8 cellular contexts compared by ENCODE assay signal in genomic region chr3:139389552-139390368, GRCh38. TPM values are rescaled to one million over a fixed set of nuclear protein-coding genes. Genes with fewer than 3 reads are reported as not detected.
DNase-seq lines count a peak whose midpoint lies in the region; ATAC-seq and TF ChIP-seq lines count a peak whose summit lies in the region.

COPB2 (minus strand) TSS chr3:139389647; CDS start chr3:139389550, 97 bp downstream.

- peak within 1 kb of the TSS; percentile 84 to 89 for H3K27ac ChIP-seq in ovary
- H3K27ac ChIP-seq in thyroid gland: peak within 1 kb of the TSS; percentile 86 to 95 (median 87)

- peak within 1 kb of the TSS; percentile 96 for H3K4me3 Mint-ChIP-seq in activated naive CD8-positive, alpha-beta T cell treated with anti-CD3 and anti-CD28 coated beads, Interleukin-2, amount 50 U/mL, for 24 hours

- TF ChIP-seq POLR2A in ovary (IDR thresholded peaks at IDR 0.05) (peak; percentile 69), thyroid gland (IDR thresholded peaks at IDR 0.05) (peak; percentile 41 to 84)

- H3K27ac Mint-ChIP-seq in activated naive CD8-positive, alpha-beta T cell treated with anti-CD3 and anti-CD28 coated beads, Interleukin-2, amount 50 U/mL, for 24 hours: peak within 1 kb of the TSS; percentile 99

- H3K4me1 Mint-ChIP-seq in activated naive CD8-positive, alpha-beta T cell treated with anti-CD3 and anti-CD28 coated beads, Interleukin-2, amount 50 U/mL, for 24 hours: peaks cover 47% of the 10 kb centered on the region

- ATAC-seq in HG02763 (IDR thresholded peaks at IDR 0.05; ENCODE audit: unreplicated experiment) (peak; percentile 98), Right ventricle myocardium inferior (peak; percentile 99)
- peak; percentile 97 for ATAC-seq in activated naive CD8-positive, alpha-beta T cell treated with anti-CD3 and anti-CD28 coated beads, Interleukin-2, amount 50 U/mL, for 24 hours

- 0 to 2% (median 1%) methylated on average over 44 to 52 of the region's 52 CpGs for WGBS in ovary, 3 donors
- 1 to 2% methylated on average over 17 to 52 of the region's 52 CpGs for WGBS in thyroid gland, 2 donors

- H3K9me3 ChIP-seq in ovary (no peaks in the 10 kb centered on the region), thyroid gland (no peaks in the 10 kb centered on the region)

- no peaks in the 10 kb centered on the region for H3K27me3 Mint-ChIP-seq in activated naive CD8-positive, alpha-beta T cell treated with anti-CD3 and anti-CD28 coated beads, Interleukin-2, amount 50 U/mL, for 24 hours

- intact Hi-C loops in Right ventricle myocardium inferior (cut with DNase I): loop anchor here (5.0 kb wide), 1 partner anchor 47 kb away; the partner anchor contains the start of gene MRPS22
- intact Hi-C loops in ovary (cut with DNase I): no loop called here
- intact Hi-C loops in thyroid gland (cut with DNase I): no loop called here

- no peaks in the 10 kb centered on the region for H3K27me3 ChIP-seq in ovary
- no peaks in the 10 kb centered on the region for H3K27me3 ChIP-seq in thyroid gland

- H3K4me1 ChIP-seq in ovary (ENCODE audit: insufficient read depth) (peaks cover 3% of the 10 kb centered on the region), thyroid gland (peaks cover 18 to 22% of the 10 kb centered on the region in 2 donors)

- DNase-seq in GM12865 (ENCODE audit: low read depth) (peak; percentile 98), NCI-H1417 treated with DMSO at 0.1 percent for 48 hours (lab: John Stamatoyannopoulos, UW) (peak; percentile 95), SW480 (ENCODE audit: low spot score) (peak; percentile 99), Right ventricle myocardium inferior (ENCODE audit: missing footprints) (peak; percentile 99), ovary (peak; percentile 100), thyroid gland (peak; percentile 100)
- DNase-seq in activated naive CD8-positive, alpha-beta T cell treated with anti-CD3 and anti-CD28 coated beads, Interleukin-2, amount 50 U/mL, for 24 hours: peak; percentile 99

- TF ChIP-seq EP300 in ovary (IDR thresholded peaks at IDR 0.05): peak; percentile 54

- TF ChIP-seq CTCF in GM12865 (IDR thresholded peaks at IDR 0.05; ENCODE audit: insufficient read depth, low read depth, low read length, missing control alignments) (no peak), ovary (IDR thresholded peaks at IDR 0.05) (no peak), thyroid gland (IDR thresholded peaks at IDR 0.05) (peak in 1 of 6 experiments; percentile 4)

- H3K4me3 ChIP-seq in GM12865 (ENCODE audit: low read depth, low read length) (peak within 1 kb of the TSS; percentile 80), ovary (peak within 1 kb of the TSS; percentile 98), thyroid gland (replicated peaks in 1 of 3) (peak within 1 kb of the TSS; percentile 86 to 99 (median 99))

- H3K36me3 Mint-ChIP-seq in activated naive CD8-positive, alpha-beta T cell treated with anti-CD3 and anti-CD28 coated beads, Interleukin-2, amount 50 U/mL, for 24 hours (ENCODE audit: low read depth): peaks cover 1% of the 10 kb centered on the region

- H3K36me3 ChIP-seq in ovary (no peaks in the 10 kb centered on the region), thyroid gland (no peaks in the 10 kb centered on the region)

- H3K9me3 Mint-ChIP-seq in activated naive CD8-positive, alpha-beta T cell treated with anti-CD3 and anti-CD28 coated beads, Interleukin-2, amount 50 U/mL, for 24 hours: no peaks in the 10 kb centered on the region

RNA-seq across cellular contexts. Expression of gene COPB2, which starts in this region (rescaled TPM):
- total RNA-seq in Right ventricle myocardium inferior (62.1 TPM), ovary (100 to 1,000 TPM in 1 of 7 donors, 10 to 100 TPM in 6; 55.0 to 108 (median 95.7) TPM), thyroid gland (100 to 1,000 TPM; 106 to 202 (median 137) TPM)
- 100 to 1,000 TPM in 1 of 2 donors, 10 to 100 TPM in 1; 38.2 to 115 TPM for polyA plus RNA-seq in ovary

Comparison
In these comparisons a context has a peak if more than half of its experiments do, and no peak if none do; other contexts are left out.
1. Peak in every context shown above with its lines: DNase-seq, ATAC-seq, H3K4me3 ChIP-seq and H3K27ac ChIP-seq.